ENCODE assay signal across 8 cellular contexts in the genomic region with DNA sequence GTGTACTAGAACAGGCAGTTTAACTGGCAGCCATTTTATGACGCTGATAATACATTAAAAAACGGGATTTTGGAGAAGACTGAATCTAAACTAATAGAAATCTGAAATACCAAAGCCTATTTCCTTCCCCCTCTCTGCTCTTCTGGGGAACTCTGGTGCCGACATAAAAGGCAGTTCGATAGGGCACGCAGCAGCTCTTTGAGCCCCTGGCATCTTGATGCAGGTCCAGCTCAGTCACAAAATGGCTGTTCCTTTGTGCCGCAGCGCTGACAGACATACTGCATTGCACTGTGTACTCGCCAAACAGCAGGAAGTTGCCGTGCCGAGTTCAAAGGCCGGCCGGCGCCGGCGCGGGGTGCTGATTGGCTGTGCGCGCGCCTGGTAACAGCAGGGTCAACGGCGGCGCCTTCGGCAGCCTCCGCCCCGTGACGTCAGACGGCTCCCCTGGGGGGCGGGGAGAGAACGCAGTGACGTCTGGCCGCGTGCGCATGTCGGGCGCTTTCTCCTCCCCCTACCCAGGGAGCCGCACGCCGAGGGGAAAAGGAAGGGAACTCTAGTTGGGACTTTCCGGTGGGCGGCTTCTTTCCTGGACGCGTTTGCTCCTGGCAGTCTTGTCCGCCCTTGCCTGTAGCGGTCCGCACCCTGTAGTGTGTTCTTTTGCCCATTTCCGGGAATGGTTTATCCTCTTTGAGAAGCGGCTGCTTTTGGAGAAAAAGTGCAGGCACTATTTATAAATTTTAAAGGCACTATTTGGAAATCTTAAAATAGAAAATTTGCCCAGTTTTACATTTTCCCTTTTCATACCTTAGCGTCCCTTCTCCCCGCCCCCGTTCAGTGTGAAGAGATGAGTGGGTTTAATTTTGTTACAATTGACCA. TPM values are rescaled to one million over a fixed set of nuclear protein-coding genes. Genes with fewer than 3 reads are reported as not detected.
DNase-seq lines count a peak whose midpoint lies in the region; ATAC-seq and TF ChIP-seq lines count a peak whose summit lies in the region.

No MANE protein-coding gene starts in this region.

- H3K9me3 ChIP-seq in adrenal gland (replicated peaks in 1 of 3) = no peaks in the 10 kb centered on the region
- peaks cover 0 to 4% (median 0%) of the 10 kb centered on the region in 11 donors for H3K9me3 ChIP-seq in heart right ventricle

- no peaks in the 10 kb centered on the region for H3K9me3 Mint-ChIP-seq in type B pancreatic cell

- peaks cover 7% of the 10 kb centered on the region for H3K27me3 Mint-ChIP-seq in type B pancreatic cell

- intact Hi-C loops in adrenal gland (cut with DNase I) (no loop called here), heart right ventricle (cut with DNase I) (loop anchor here in 8 of 10 donors (1.0 to 5.0 kb wide), 7 partner anchors 19 to 97 kb away; no protein-coding TSS in a partner anchor)

- DNase-seq in GM13976 (ENCODE audit: low spot score) = peak; percentile 91
- DNase-seq in NCI-H1436 treated with DMSO at 0.1 percent for 48 hours (lab: John Stamatoyannopoulos, UW) = peak; percentile 87
- DNase-seq in T follicular helper cell (ENCODE audit: low read depth) = peak; percentile 99
- DNase-seq in adrenal gland = peak; percentile 98 to 100 (median 99)
- DNase-seq in heart right ventricle = peak; percentile 98 to 99
- peak; percentile 99 for DNase-seq in pons (ENCODE audit: low spot score)
- peak; percentile 100 for DNase-seq in type B pancreatic cell (ENCODE audit: extremely low spot score, unreplicated experiment)

- H3K4me3 Mint-ChIP-seq in type B pancreatic cell = peak overlapping the region; percentile 97

- H3K36me3 ChIP-seq in adrenal gland (replicated peaks in 1 of 2) (no peaks in the 10 kb centered on the region), heart right ventricle (peaks cover 0 to 19% (median 0%) of the 10 kb centered on the region in 9 donors)

- peaks cover 33 to 61% of the 10 kb centered on the region in 2 donors for H3K4me1 ChIP-seq in adrenal gland (replicated peaks in 1 of 2)
- H3K4me1 ChIP-seq in heart right ventricle = peaks cover 12 to 69% (median 60%) of the 10 kb centered on the region in 9 donors

- TF ChIP-seq CTCF in GM13976 (IDR thresholded peaks at IDR 0.05; ENCODE audit: borderline replicate concordance, control extremely low read depth, extremely low read depth, insufficient read depth, missing control alignments) = no peak
- TF ChIP-seq CTCF in adrenal gland (IDR thresholded peaks at IDR 0.05) = peak in 1 of 6 experiments; percentile 24
- TF ChIP-seq CTCF in heart right ventricle (IDR thresholded peaks at IDR 0.05) = no peak
- TF ChIP-seq CTCF in type B pancreatic cell (conservative IDR thresholded peaks at IDR 0.05) = no peak

- H3K4me3 ChIP-seq in adrenal gland (peak overlapping the region in 2 of 4 donors; percentile 58 to 75), heart right ventricle (peak overlapping the region; percentile 16 to 70 (median 60))

- TF ChIP-seq POLR2A in adrenal gland (IDR thresholded peaks at IDR 0.05) = peak; percentile 80 to 98

- H3K36me3 Mint-ChIP-seq in type B pancreatic cell = peaks cover 41% of the 10 kb centered on the region

- H3K4me1 Mint-ChIP-seq in type B pancreatic cell (ENCODE audit: unreplicated experiment) = peaks cover 39% of the 10 kb centered on the region

- ATAC-seq in HG02852 (IDR thresholded peaks at IDR 0.05; ENCODE audit: unreplicated experiment) (peak; percentile 80), heart right ventricle (peak; percentile 93 to 98 (median 95))

- 0 to 1% (median 0%) methylated on average over 16 to 50 of the region's 50 CpGs for WGBS in adrenal gland, 4 donors
- 0% methylated on average over 50 of the region's 50 CpGs for WGBS in heart right ventricle, 2 donors

- peak overlapping the region; percentile 94 to 99 (median 94) for H3K27ac ChIP-seq in adrenal gland
- peak overlapping the region; percentile 87 to 99 (median 95) for H3K27ac ChIP-seq in heart right ventricle

- H3K27ac Mint-ChIP-seq in type B pancreatic cell = peak overlapping the region; percentile 100

- H3K27me3 ChIP-seq in adrenal gland = no peaks in the 10 kb centered on the region
- no peaks in the 10 kb centered on the region for H3K27me3 ChIP-seq in heart right ventricle

- in situ Hi-C loops in GM13976 (cut with MboI; ENCODE audit: low sequenced_read_pairs, unreplicated experiment) = no loop called here

RNA-seq across cellular contexts. Expression of a gene that starts 4.1 kb away (rescaled TPM):
- total RNA-seq in adrenal gland (100 to 1,000 TPM in 2 of 8 donors, 10 to 100 TPM in 6; 41.3 to 115 (median 83.1) TPM), heart right ventricle (10 to 100 TPM; 38.0 to 74.0 (median 56.3) TPM), type B pancreatic cell (ENCODE audit: low replicate concordance) (123 and 135 TPM in 2 replicates)
- polyA plus RNA-seq in adrenal gland (10 to 100 TPM; 40.1 to 60.2 (median 50.3) TPM), heart right ventricle (10 to 100 TPM; 12.2 to 41.7 TPM)

Comparison
In these comparisons a context has a peak if more than half of its experiments do, and no peak if none do; other contexts are left out.
1. intact Hi-C loops: an anchor here in heart right ventricle (1.0 to 5.0 kb wide); none called in adrenal gland.